Comparison of ENCODE assay signal across 7 cellular contexts in the genomic region with DNA sequence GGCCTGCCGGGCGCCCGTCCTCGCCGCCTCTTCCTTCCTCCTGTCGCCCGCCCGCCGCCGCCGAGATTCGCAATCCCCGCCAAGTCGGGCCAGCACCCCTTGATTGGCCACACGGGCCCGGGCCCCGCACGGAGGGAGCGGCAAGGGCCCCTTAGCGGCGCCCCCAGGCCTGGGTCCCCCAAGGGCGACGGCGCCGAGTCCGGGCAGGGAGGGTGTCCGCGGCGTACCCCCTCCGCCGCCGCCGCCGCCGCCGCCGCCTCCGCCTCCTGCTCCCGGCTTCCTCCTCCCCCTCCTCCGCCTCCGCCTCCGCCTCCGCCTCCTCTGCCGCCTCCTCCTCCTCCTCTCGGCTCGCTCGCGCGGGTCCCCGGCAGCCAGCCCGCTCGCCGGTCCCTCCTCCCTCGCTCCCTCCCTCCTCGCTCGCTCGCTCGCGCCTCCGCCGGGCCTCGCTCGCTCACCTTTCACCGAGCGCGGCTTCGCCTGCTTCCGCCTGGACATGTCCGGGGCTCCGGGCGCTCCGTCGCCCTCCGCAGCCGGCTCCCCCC. TPM values are rescaled to one million over a fixed set of nuclear protein-coding genes. Genes with fewer than 3 reads are reported as not detected.
DNase-seq lines count a peak whose midpoint lies in the region; ATAC-seq, FAIRE-seq and TF ChIP-seq lines count a peak whose summit lies in the region.

No MANE protein-coding gene starts in this region.

- H3K14ac ChIP-seq in H1 (ENCODE audit: insufficient read length), result no peak overlapping the region

- H4K20me1 ChIP-seq in H1 (replicated peaks in 1 of 2; ENCODE audit: control insufficient read depth in 1 of 2, insufficient read depth in 2 of 2, low read length in 2 of 2), result peaks cover 17 to 18% of the 10 kb centered on the region in 2 experiments

- H3K4me2 ChIP-seq in H1 (ENCODE audit: insufficient read depth in 1 of 2, low read depth in 2 of 2, low read length in 2 of 2), result peak overlapping the region; percentile 65 to 79; a peak in 3 of 4 replicates

- H3K23me2 ChIP-seq in H1 (ENCODE audit: low read depth, low read length), result peaks cover 19% of the 10 kb centered on the region; the same call in 1 of the 2 replicates

- TF ChIP-seq POLR2A in H1 (IDR thresholded peaks at IDR 0.05; ENCODE audit: control extremely low read depth in 1 of 2, low read depth in 2 of 2, low read length in 2 of 2), result no peak; a peak in 1 of 3 replicates

- H2AFZ ChIP-seq in H1 (ENCODE audit: low read length), result no peak overlapping the region

- no peak for FAIRE-seq in H1 (lab: Jason Lieb, UNC)

- 0 out of 4 replicates have a peak, but pooled peaks of 1 of the 2 experiments have one; percentile 1 for TF ChIP-seq RAD21 in H1 (IDR thresholded peaks at IDR 0.05 in 1 of 2, conservative IDR thresholded peaks at IDR 0.05 in 1 of 2; ENCODE audit: low read depth in 2 of 2, low read length in 2 of 2)

- H3K79me2 ChIP-seq in H1 (ENCODE audit: control insufficient read depth in 1 of 2, insufficient read depth in 2 of 2, low read length in 2 of 2), result peaks cover 16 to 43% of the 10 kb centered on the region in 2 experiments

- H4K91ac ChIP-seq in H1 (replicated peaks; ENCODE audit: insufficient read length, low read length), result no peak overlapping the region

- peak overlapping the region; percentile 46; the same call in 1 of the 2 replicates for H3K27ac ChIP-seq in H1 (ENCODE audit: low read depth, low read length)

- H2BK12ac ChIP-seq in H1 (ENCODE audit: low read depth, low read length), result no peak overlapping the region

- no peak overlapping the region for H4K8ac ChIP-seq in H1 (ENCODE audit: extremely low read depth, insufficient read depth, low read length)

- H3K4me1 ChIP-seq in H1 (replicated peaks in 1 of 4; ENCODE audit: control insufficient read depth in 3 of 4, insufficient read depth in 4 of 4, low read length in 3 of 4), result peaks cover 13 to 31% (median 24%) of the 10 kb centered on the region in 4 experiments

- no peak overlapping the region for H2BK120ac ChIP-seq in H1 (replicated peaks; ENCODE audit: low read depth, low read length)

- no peak overlapping the region for H3K56ac ChIP-seq in H1 (replicated peaks; ENCODE audit: insufficient read length, low read depth, low read length)

- peak overlapping the region; percentile 46 for H4K5ac ChIP-seq in H1 (ENCODE audit: insufficient read length, low read depth, low read length)

- H2BK15ac ChIP-seq in H1 (ENCODE audit: low read length), result no peak overlapping the region

- peak overlapping the region in 3 of 4 experiments; percentile 29 to 78 (median 53); a peak in 4 of 7 replicates for H3K9ac ChIP-seq in H1 (replicated peaks in 1 of 4; ENCODE audit: extremely low read depth in 1 of 4, low read depth in 3 of 4, low read length in 3 of 4)

- no peaks in the 10 kb centered on the region for H3K9me3 ChIP-seq in H1 (ENCODE audit: insufficient read depth in 2 of 2, low read depth in 1 of 2, low read length in 1 of 2)

- peak; percentile 11 for DNase-seq in NCI-H526 treated with DMSO at 0.1 percent for 48 hours (lab: John Stamatoyannopoulos, UW)
- peak; percentile 66 for DNase-seq in activated CD8-positive, alpha-beta memory T cell treated with anti-CD3 and anti-CD28 coated beads for 24 hours
- DNase-seq in H1 (ENCODE audit: low read depth in 1 of 2, low spot score in 2 of 2), result peak; percentile 56 to 86
- peak; percentile 76 for DNase-seq in medulla oblongata (ENCODE audit: extremely low spot score)
- peak; percentile 57 for DNase-seq in stimulated activated CD8-positive, alpha-beta memory T cell treated with anti-CD3 and anti-CD28 coated beads, Interleukin-4, amount 100 ng/mL, for 48 hours

- H3K36me3 ChIP-seq in H1 (ENCODE audit: control insufficient read depth in 2 of 4, insufficient read depth in 4 of 4, low read length in 3 of 4), result no peaks in the 10 kb centered on the region

- peaks cover 9% of the 10 kb centered on the region for H3K79me1 ChIP-seq in H1 (ENCODE audit: low read depth, low read length)

- H3K18ac ChIP-seq in H1 (ENCODE audit: extremely low read depth, low read length), result no peak overlapping the region; the same call in 1 of the 2 replicates

- POLR2A ChIA-PET in H1 (lab: Charles Lee; ENCODE audit: partially characterized antibody), result interaction anchor here (0.6 to 1.0 kb wide), 5 partner anchors 14 to 100 kb away, joined by 3 to 4 read pairs (median 3); no protein-coding TSS in a partner anchor

- no peak overlapping the region for H3K4ac ChIP-seq in H1 (replicated peaks; ENCODE audit: insufficient read length, low read depth, low read length)

- no peak for TF ChIP-seq CTCF in H1 (IDR thresholded peaks at IDR 0.05; ENCODE audit: control extremely low read depth in 1 of 3, insufficient read depth in 1 of 3, low read depth in 1 of 3, low read length in 3 of 3)

- CTCF ChIA-PET in H1 (lab: Charles Lee; ENCODE audit: partially characterized antibody), result interaction anchor here (8.8 kb wide), 1 partner anchor 19 kb away, joined by 126 read pairs; no protein-coding TSS in a partner anchor

- ATAC-seq in GM18907 (IDR thresholded peaks at IDR 0.05; ENCODE audit: unreplicated experiment) (peak; percentile 70), HG03064 (IDR thresholded peaks at IDR 0.05; ENCODE audit: low read depth, unreplicated experiment) (peak; percentile 67)

- H2BK20ac ChIP-seq in H1 (ENCODE audit: low read length), result no peak overlapping the region

- no peak overlapping the region for H3K23ac ChIP-seq in H1 (ENCODE audit: insufficient read length)

- WGBS in H1 (ENCODE audit: extremely low coverage in 1 of 2, insufficient coverage in 1 of 2, insufficient read length in 1 of 2, insufficient replicate concordance in 2 of 2, low coverage in 1 of 2, low lambda C conversion rate in 2 of 2, missing lambda C conversion rate in 1 of 2), 2 experiments, result no CpG with 5 or more reads among the region's 75 CpGs

- H3K27me3 ChIP-seq in H1 (replicated peaks in 1 of 4; ENCODE audit: control insufficient read depth in 3 of 4, extremely low read depth in 1 of 4, insufficient read depth in 3 of 4, low read length in 3 of 4), result peaks cover 0 to 28% (median 19%) of the 10 kb centered on the region in 4 experiments; a peak in 5 of 7 replicates

- no peak for TF ChIP-seq EP300 in H1 (IDR thresholded peaks at IDR 0.05; ENCODE audit: borderline replicate concordance in 1 of 2, low read depth in 2 of 2, low read length in 2 of 2)

- no peak overlapping the region for H2AK5ac ChIP-seq in H1 (ENCODE audit: low read depth, low read length)

- peak overlapping the region; percentile 52; the same call in 1 of the 2 replicates for H2BK5ac ChIP-seq in H1 (ENCODE audit: low read depth, low read length)

- H3K4me3 ChIP-seq in H1 (ENCODE audit: extremely low read depth in 1 of 4, insufficient read depth in 2 of 4, low read depth in 3 of 4, low read length in 4 of 4), result peak overlapping the region; percentile 52 to 85 (median 67)

TF ChIP-seq in H1, 55 proteins besides CTCF, POLR2A, EP300 and RAD21 (continues in another document):
- TF ChIP-seq EZH2 (IDR thresholded peaks at IDR 0.05; ENCODE audit: low read depth, low read length, severe bottlenecking) (no peak), RNF2 (IDR thresholded peaks at IDR 0.05; ENCODE audit: borderline replicate concordance, low read depth, low read length, missing control alignments, poor library complexity, severe bottlenecking) (no peak), BRCA1 (IDR thresholded peaks at IDR 0.05; ENCODE audit: low read depth, low read length) (no peak), POLR2AphosphoS5 (IDR thresholded peaks at IDR 0.05; ENCODE audit: low read depth, low read length) (peak; percentile 34; the same call in 1 of the 2 replicates), RBBP5 (IDR thresholded peaks at IDR 0.05; ENCODE audit: borderline replicate concordance, low read depth, low read length) (peak; percentile 72; the same call in 1 of the 2 replicates)

RNA-seq across cellular contexts. Expression of a gene that starts 0.6 kb away (rescaled TPM):
- total RNA-seq in H1 (2021; fragmentation: NEBNext Ultra II Directional; extraction: Animal tissue kit (Norgen Biotek cat#: 25700)), result 52.3 and 55.0 TPM in 2 replicates
- polyA plus RNA-seq in H1 (2011; rRNA removed), result 38.2 and 41.2 TPM in 2 replicates
- polyA plus RNA-seq in H1 (2011; cell fraction: cytosol; rRNA removed), result 21.9 TPM
- 39.6 TPM for polyA plus RNA-seq in H1 (2011; cell fraction: nucleus; rRNA removed)
- 39.6 to 51.6 TPM (median 48.3 TPM) in 4 replicates for polyA plus RNA-seq in H1 (2012, experiment 1 of 2)
- polyA plus RNA-seq in H1 (2012, experiment 2 of 2), result 33.1 TPM
- polyA plus RNA-seq in H1 (2013, experiment 1 of 2), result 24.8 TPM
- polyA plus RNA-seq in H1 (2013, experiment 2 of 2), result 27.0 TPM
- polyA minus RNA-seq in H1 (2011; rRNA and poly(A)+ RNA removed), result 47.8 and 68.0 TPM in 2 replicates
- polyA minus RNA-seq in H1 (2011; cell fraction: cytosol; rRNA and poly(A)+ RNA removed), result 46.3 TPM
- polyA minus RNA-seq in H1 (2011; cell fraction: nucleus; rRNA and poly(A)+ RNA removed), result 49.0 TPM

Comparison
In these comparisons a context has a peak if more than half of its experiments do, and no peak if none do; other contexts are left out.
1. Peak in every context shown above with its lines: DNase-seq, ATAC-seq, H3K4me3 ChIP-seq and H3K27ac ChIP-seq.
2. DNase-seq: peak in every context shown above with its lines; median percentile 76 in medulla oblongata; 71 in H1; 66 in activated CD8-positive, alpha-beta memory T cell treated with anti-CD3 and anti-CD28 coated beads for 24 hours; 57 in stimulated activated CD8-positive, alpha-beta memory T cell treated with anti-CD3 and anti-CD28 coated beads, Interleukin-4, amount 100 ng/mL, for 48 hours; 11 in NCI-H526 treated with DMSO at 0.1 percent for 48 hours.